7 cellular contexts compared by ENCODE assay signal in the genomic region with DNA sequence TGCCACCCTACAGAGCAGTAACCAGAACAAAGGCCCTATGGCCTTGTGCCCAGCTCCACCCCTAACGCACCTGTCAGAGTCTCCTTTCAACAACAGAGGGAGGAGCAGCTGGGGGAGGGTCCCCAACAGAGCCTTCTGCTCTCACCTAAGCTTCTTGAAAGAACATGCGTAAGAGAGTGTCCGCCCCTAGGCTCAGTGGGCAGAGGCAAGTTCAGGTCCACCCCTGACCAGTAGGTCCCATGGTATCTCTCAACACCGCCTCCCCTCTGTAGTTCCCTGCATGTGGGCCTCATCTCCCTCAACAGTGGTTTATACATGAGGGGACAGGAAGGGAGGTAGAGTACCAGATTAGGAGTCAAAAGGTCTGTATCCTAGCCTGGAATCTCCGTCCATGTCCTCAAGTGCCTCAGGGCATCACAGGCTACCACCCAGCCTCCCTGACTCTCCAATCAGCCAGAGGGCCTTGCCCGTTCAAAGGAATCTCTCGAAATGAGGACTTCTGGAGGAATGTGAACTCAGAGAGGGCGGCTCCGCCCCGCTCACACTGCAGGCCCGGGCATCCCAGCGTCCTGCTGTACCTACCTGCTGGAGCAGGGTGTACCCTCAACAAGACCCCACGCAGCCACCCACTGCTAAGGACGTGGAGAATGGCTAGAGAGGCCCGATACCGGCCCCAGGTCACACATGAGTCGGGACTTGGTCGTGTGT. TPM values are rescaled to one million over a fixed set of nuclear protein-coding genes. Genes with fewer than 3 reads are reported as not detected.
DNase-seq lines count a peak whose midpoint lies in the region; ATAC-seq and TF ChIP-seq lines count a peak whose summit lies in the region.

No MANE protein-coding gene starts in this region.

- peak in 1 of 2 donors; percentile 23 for ATAC-seq in right cardiac atrium
- ATAC-seq in HG03342 (IDR thresholded peaks at IDR 0.05; ENCODE audit: unreplicated experiment), result no peak

- H2BK20ac ChIP-seq in H9 (ENCODE audit: low read depth, low read length, poor library complexity, severe bottlenecking), result no peak overlapping the region

- intact Hi-C loops in right cardiac atrium (cut with DNase I), result no loop called here

- no peak for TF ChIP-seq CTCF in H9 (conservative IDR thresholded peaks at IDR 0.05)

- peaks cover 7 to 17% (median 11%) of the 10 kb centered on the region in 3 experiments; a peak in 6 of 7 replicates for H3K36me3 Mint-ChIP-seq in H9 (ENCODE audit: insufficient read depth in 1 of 3, low read depth in 3 of 3)

- no peak overlapping the region for H2BK5ac ChIP-seq in H9 (ENCODE audit: insufficient read length, low read length)

- H3K27ac ChIP-seq in H9 (ENCODE audit: insufficient read length, low read depth, low read length) (no peak overlapping the region), right cardiac atrium (ENCODE audit: low read length) (no peak overlapping the region), skeletal muscle tissue (ENCODE audit: low read depth, low read length) (peak overlapping the region; percentile 91)

- H3K79me1 ChIP-seq in H9 (ENCODE audit: insufficient read depth, low read depth, low read length, poor library complexity, severe bottlenecking), result no peaks in the 10 kb centered on the region

- no peak overlapping the region for H2BK12ac ChIP-seq in H9 (ENCODE audit: insufficient read length, low read depth, low read length)

- no peak overlapping the region for H4K8ac ChIP-seq in H9 (replicated peaks; ENCODE audit: insufficient read length, low read depth, low read length)

- DNase-seq in H9 (peak; percentile 84), NCI-H187 treated with DMSO at 0.1 percent for 48 hours (lab: John Stamatoyannopoulos, UW) (peak; percentile 11), right cardiac atrium (peak in 2 of 3 donors; percentile 66 to 70)
- DNase-seq in activated T-cell treated with anti-CD3 and anti-CD28 coated beads, Interleukin-2, amount 50 U/mL, for 48 hours, result peak; percentile 40 to 52

- no peaks in the 10 kb centered on the region for H4K20me1 ChIP-seq in H9 (ENCODE audit: control insufficient read depth, insufficient read depth, insufficient read length)

- H3K4me2 ChIP-seq in H9 (ENCODE audit: insufficient read depth, insufficient read length, low read length), result peak overlapping the region; percentile 94

- no peak overlapping the region for H3K18ac ChIP-seq in H9 (ENCODE audit: insufficient read length, low read depth, low read length)

- no peak overlapping the region for H4K91ac ChIP-seq in H9 (ENCODE audit: insufficient read length, low read depth, low read length)

- H2BK120ac ChIP-seq in H9 (ENCODE audit: low read depth, low read length, poor library complexity, severe bottlenecking), result no peak overlapping the region

- no peaks in the 10 kb centered on the region for H3K36me3 ChIP-seq in ES-I3 (ENCODE audit: insufficient read depth, low read length)
- no peaks in the 10 kb centered on the region for H3K36me3 ChIP-seq in skeletal muscle tissue (ENCODE audit: control insufficient read depth in 3 of 3, insufficient read depth in 3 of 3, low read length in 3 of 3)

- H4K5ac ChIP-seq in H9 (ENCODE audit: insufficient read length, low read depth, low read length), result no peak overlapping the region

- peak overlapping the region; percentile 83 for H3K9ac ChIP-seq in ES-I3 (ENCODE audit: low read depth, low read length)
- peak overlapping the region; percentile 3 for H3K9ac ChIP-seq in H9 (ENCODE audit: extremely low read depth, insufficient read length, low read length)
- H3K9ac ChIP-seq in skeletal muscle tissue (ENCODE audit: low read depth in 1 of 3, low read length in 3 of 3), result peak overlapping the region; percentile 79

- no peaks in the 10 kb centered on the region for H3K79me2 ChIP-seq in H9 (ENCODE audit: insufficient read depth, low read length)

- peaks cover 13 to 22% of the 10 kb centered on the region in 2 experiments for H3K4me1 Mint-ChIP-seq in H9

- no peak overlapping the region for H3T11ph ChIP-seq in H9 (ENCODE audit: low read length)

- no CpG with 5 or more reads among the region's 18 CpGs for WGBS in H9 (ENCODE audit: extremely low coverage, insufficient read length, low lambda C conversion rate)
- 13% methylated on average over 18 of the region's 18 CpGs for WGBS in right cardiac atrium

- H3K4me1 ChIP-seq in ES-I3 (ENCODE audit: insufficient read depth, low read length) (no peaks in the 10 kb centered on the region), H9 (ENCODE audit: insufficient read depth, low read length) (no peaks in the 10 kb centered on the region; the same call in 1 of the 2 replicates), right cardiac atrium (ENCODE audit: control insufficient read depth, insufficient read depth, low read length) (peaks cover 4% of the 10 kb centered on the region), skeletal muscle tissue (ENCODE audit: control insufficient read depth in 3 of 3, insufficient read depth in 3 of 3, low read length in 3 of 3) (peaks cover 10 to 15% (median 11%) of the 10 kb centered on the region in 3 donors)

- H3K27me3 Mint-ChIP-seq in H9 (ENCODE audit: low read depth), result no peaks in the 10 kb centered on the region

- H3K9me3 Mint-ChIP-seq in H9, result no peaks in the 10 kb centered on the region

- H3K4ac ChIP-seq in H9 (ENCODE audit: low read depth, low read length), result no peak overlapping the region

- peak overlapping the region; percentile 87 to 97 for H3K4me3 Mint-ChIP-seq in H9

- H3K23ac ChIP-seq in H9 (ENCODE audit: insufficient read length, low read depth, low read length), result no peak overlapping the region

- no peaks in the 10 kb centered on the region for H3K27me3 ChIP-seq in H9 (ENCODE audit: insufficient read depth, low read length)
- H3K27me3 ChIP-seq in right cardiac atrium (ENCODE audit: control insufficient read depth, insufficient read depth), result no peaks in the 10 kb centered on the region
- no peaks in the 10 kb centered on the region for H3K27me3 ChIP-seq in skeletal muscle tissue (ENCODE audit: control insufficient read depth in 3 of 3, insufficient read depth in 3 of 3, low read length in 3 of 3)

- H3K4me3 ChIP-seq in right cardiac atrium (ENCODE audit: low read length), result peak overlapping the region; percentile 60
- peak overlapping the region; percentile 79 to 85 (median 83) for H3K4me3 ChIP-seq in skeletal muscle tissue (ENCODE audit: low read length in 3 of 3)

- H3K14ac ChIP-seq in H9 (ENCODE audit: insufficient read depth, low read length), result peak overlapping the region; percentile 50; the same call in 1 of the 2 replicates

- H3K9me3 ChIP-seq in ES-I3 (ENCODE audit: control insufficient read depth, insufficient read depth, low read length) (no peaks in the 10 kb centered on the region), H9 (ENCODE audit: control insufficient read depth, low read depth, low read length) (no peaks in the 10 kb centered on the region), right cardiac atrium (ENCODE audit: control insufficient read depth, low read length) (no peaks in the 10 kb centered on the region), skeletal muscle tissue (ENCODE audit: control insufficient read depth in 3 of 3, low read length in 3 of 3) (no peaks in the 10 kb centered on the region)

- H2AK5ac ChIP-seq in H9 (ENCODE audit: insufficient read length, low read length), result no peak overlapping the region

- peaks cover 11% of the 10 kb centered on the region for H3K23me2 ChIP-seq in H9 (ENCODE audit: insufficient read length, low read depth, low read length, poor library complexity, severe bottlenecking)

- H2AFZ ChIP-seq in H9 (ENCODE audit: low read length), result no peak overlapping the region

- no peak overlapping the region for H2BK15ac ChIP-seq in H9 (ENCODE audit: low read depth, low read length)

- peak overlapping the region; percentile 70 to 91 (median 72); a peak in 4 of 7 replicates for H3K27ac Mint-ChIP-seq in H9

- no peak overlapping the region for H3K56ac ChIP-seq in H9 (ENCODE audit: insufficient read length, low read depth, low read length)

RNA-seq across cellular contexts. Expression of gene POC1A, which starts 0.7 kb away (rescaled TPM):
- 29.0 and 29.3 TPM in 2 replicates for total RNA-seq in H9 (2021)
- 1 to 10 TPM; 1.0 to 1.4 (median 1.3) TPM for total RNA-seq in right cardiac atrium
- polyA plus RNA-seq in right cardiac atrium, result 0.75 TPM
- 2.6 TPM for total RNA-seq in skeletal muscle tissue

RNA-seq across cellular contexts. Expression of gene ALAS1, which starts 44.4 kb away (rescaled TPM):
- total RNA-seq in H9 (2021), result 39.1 and 40.4 TPM in 2 replicates
- total RNA-seq in right cardiac atrium, result 100 to 1,000 TPM in 3 of 4 donors, 10 to 100 TPM in 1; 95.7 to 123 (median 110) TPM
- polyA plus RNA-seq in right cardiac atrium, result 119 TPM
- 31.3 TPM for total RNA-seq in skeletal muscle tissue

Comparison
In these comparisons a context has a peak if more than half of its experiments do, and no peak if none do; other contexts are left out.
1. H3K9ac ChIP-seq: peak in every context shown above with its lines; median percentile 83 in ES-I3; 79 in skeletal muscle tissue; 3 in H9.
2. DNase-seq: peak in every context shown above with its lines; median percentile 84 in H9; 68 in right cardiac atrium; 46 in activated T-cell treated with anti-CD3 and anti-CD28 coated beads, Interleukin-2, amount 50 U/mL, for 48 hours; 11 in NCI-H187 treated with DMSO at 0.1 percent for 48 hours.